Comparison of ENCODE assay signal across 1 cellular context in the genomic region with DNA sequence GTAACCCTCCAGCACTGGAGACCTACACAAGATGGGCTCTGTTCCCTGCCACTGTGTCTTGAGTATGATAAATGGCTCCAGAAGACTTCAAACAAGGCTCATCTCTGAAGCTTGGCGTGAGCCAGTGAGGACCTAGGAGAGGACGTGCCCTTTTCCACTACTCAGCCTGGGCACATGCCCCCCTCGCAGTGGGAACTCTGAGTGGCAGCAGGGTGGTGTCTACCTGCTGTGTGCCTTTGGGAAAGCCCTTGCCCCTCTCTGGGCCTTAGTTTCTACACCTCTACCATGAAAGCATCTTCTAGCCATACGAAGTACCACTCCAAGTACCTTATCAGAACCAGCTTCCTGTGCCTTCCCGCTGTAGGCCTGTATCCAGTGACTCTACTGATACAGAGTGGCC.
A peak's percentile ranks its signal among the peaks of the same experiment; 100 is the strongest.
TF ChIP-seq lines count a peak whose summit lies in the region.

No MANE protein-coding gene starts in this region.

TF ChIP-seq in K562, 482 proteins besides CTCF, POLR2A, EP300 and RAD21:
- TF ChIP-seq TCFL5 (CRISPR knock-in tag; conservative IDR thresholded peaks at IDR 0.05) (no peak), BRCA1 (IDR thresholded peaks at IDR 0.05) (no peak), BRCA1 (CRISPR knock-in tag; IDR thresholded peaks at IDR 0.05) (0 out of 2 replicates have a peak, but pooled peaks have one; percentile 30), MEIS2 (IDR thresholded peaks at IDR 0.05; ENCODE audit: partially characterized antibody) (peak; percentile 28)
